In the genomic region with DNA sequence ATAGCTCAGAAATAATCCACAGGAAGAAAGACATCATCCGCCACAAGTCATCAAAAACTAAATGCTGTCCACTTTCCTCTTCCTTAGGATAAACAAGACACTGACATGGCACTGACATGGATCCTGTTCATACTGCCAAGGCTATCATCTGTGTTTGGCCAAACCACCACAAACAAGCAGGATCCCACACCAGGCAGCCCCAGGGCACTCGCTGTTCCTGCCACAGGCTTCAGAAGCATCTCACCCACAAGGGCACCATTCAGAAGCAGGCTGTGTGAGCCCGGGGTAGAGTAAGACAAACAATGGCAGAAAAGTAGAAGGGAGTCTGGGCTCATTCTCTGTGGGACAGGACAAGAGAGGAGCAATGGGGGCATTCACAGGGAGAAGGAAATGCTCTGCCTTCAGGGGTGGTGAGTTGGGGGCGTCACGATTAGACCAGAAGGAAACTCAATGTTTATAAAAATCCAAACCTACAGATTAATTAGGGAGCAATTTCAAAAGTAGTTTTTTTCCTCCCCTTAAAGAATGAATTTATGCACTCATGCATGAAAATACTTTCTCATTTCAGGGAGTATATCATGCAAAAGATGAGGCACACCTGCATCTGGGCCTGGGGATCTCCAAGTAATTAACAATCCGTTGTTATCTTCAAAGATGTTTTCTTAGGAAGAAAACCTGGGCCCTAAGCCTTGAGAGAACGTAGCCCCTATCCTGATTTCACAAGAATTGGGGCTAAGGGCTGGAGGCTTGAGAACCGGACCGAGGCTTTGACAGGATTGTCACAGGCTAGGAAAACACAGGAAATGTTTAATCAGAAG, we compare ENCODE assay signal across 13 cellular contexts. TPM values are rescaled to one million over a fixed set of nuclear protein-coding genes. Genes with fewer than 3 reads are reported as not detected.
A peak's percentile ranks its signal among the peaks of the same experiment; 100 is the strongest.
DNase-seq lines count a peak whose midpoint lies in the region; ATAC-seq, FAIRE-seq and TF ChIP-seq lines count a peak whose summit lies in the region.
"Had no signal": no experiment of that assay in that cellular context is flagged by ENCODE, and none has a peak within 500 bp of the region (broad histone marks: within the 10 kb centered on the region; RNA-seq: fewer than 3 reads in every experiment).

No MANE protein-coding gene starts in this region.

- H4K20me1 ChIP-seq in astrocyte (ENCODE audit: insufficient read depth, low read length): no peaks in the 10 kb centered on the region

- no peaks in the 10 kb centered on the region for H3K36me3 ChIP-seq in astrocyte (ENCODE audit: insufficient read depth, low read length)

- H3K27me3 Mint-ChIP-seq in astrocyte (ENCODE audit: low read depth, unreplicated experiment): no peaks in the 10 kb centered on the region
- peaks cover 3% of the 10 kb centered on the region for H3K27me3 Mint-ChIP-seq in activated naive CD4-positive, alpha-beta T cell treated with anti-CD3 and anti-CD28 coated beads, Interleukin-2, amount 10 ng/mL, durations not matched to agents 7 days and 5 days

- H3K27me3 ChIP-seq in astrocyte (ENCODE audit: insufficient read depth, low read length): no peaks in the 10 kb centered on the region
- H3K27me3 ChIP-seq: foreskin keratinocyte had no signal

- H3K9me3 Mint-ChIP-seq in astrocyte (ENCODE audit: unreplicated experiment): no peaks in the 10 kb centered on the region
- H3K9me3 Mint-ChIP-seq in activated naive CD4-positive, alpha-beta T cell treated with anti-CD3 and anti-CD28 coated beads, Interleukin-2, amount 10 ng/mL, durations not matched to agents 7 days and 5 days: peaks cover 3% of the 10 kb centered on the region
- H3K9me3 Mint-ChIP-seq: activated T-cell treated with anti-CD3 and anti-CD28 coated beads, Interleukin-2, amount 50 U/mL, for 72 hours; IgD-negative memory B cell had no signal

- H3K4me3 ChIP-seq in astrocyte (ENCODE audit: insufficient read depth, low read depth, low read length): no peak overlapping the region

- no peak for TF ChIP-seq CTCF in astrocyte (IDR thresholded peaks at IDR 0.05; ENCODE audit: insufficient read depth, low read depth, low read length)

- CTCF ChIA-PET in activated naive CD4-positive, alpha-beta T cell treated with anti-CD3 and anti-CD28 coated beads, Interleukin-2, amount 10 ng/mL, durations not matched to agents 7 days and 5 days (lab: Charles Lee): no interaction called here

- ATAC-seq in HG03469 (IDR thresholded peaks at IDR 0.05; ENCODE audit: unreplicated experiment): no peak
- ATAC-seq: activated T-cell treated with anti-CD3 and anti-CD28 coated beads, Interleukin-2, amount 50 U/mL, for 72 hours; foreskin keratinocyte had no signal

- H2AFZ ChIP-seq in astrocyte (ENCODE audit: low read depth, low read length): no peak overlapping the region

- no peak overlapping the region for H3K9ac ChIP-seq in astrocyte (ENCODE audit: low read length)

- H3K36me3 Mint-ChIP-seq in astrocyte (ENCODE audit: low read depth, unreplicated experiment): peaks cover 2% of the 10 kb centered on the region
- peaks cover 14% of the 10 kb centered on the region for H3K36me3 Mint-ChIP-seq in activated naive CD4-positive, alpha-beta T cell treated with anti-CD3 and anti-CD28 coated beads, Interleukin-2, amount 10 ng/mL, durations not matched to agents 7 days and 5 days
- H3K36me3 Mint-ChIP-seq: IgD-negative memory B cell had no signal

- H3K79me2 ChIP-seq in astrocyte (ENCODE audit: insufficient read depth, low read length): no peaks in the 10 kb centered on the region

- H3K4me1 ChIP-seq in astrocyte (ENCODE audit: insufficient read depth, low read length): no peaks in the 10 kb centered on the region

- H3K4me3 Mint-ChIP-seq in astrocyte (ENCODE audit: unreplicated experiment): no peak overlapping the region
- no peak overlapping the region for H3K4me3 Mint-ChIP-seq in activated naive CD4-positive, alpha-beta T cell treated with anti-CD3 and anti-CD28 coated beads, Interleukin-2, amount 10 ng/mL, durations not matched to agents 7 days and 5 days
- H3K4me3 Mint-ChIP-seq: activated T-cell treated with anti-CD3 and anti-CD28 coated beads, Interleukin-2, amount 50 U/mL, for 72 hours had no signal

- H3K4me2 ChIP-seq in astrocyte (ENCODE audit: low read length): peak overlapping the region; percentile 17

- H3K27ac Mint-ChIP-seq in astrocyte (ENCODE audit: unreplicated experiment): no peak overlapping the region
- H3K27ac Mint-ChIP-seq in activated naive CD4-positive, alpha-beta T cell treated with anti-CD3 and anti-CD28 coated beads, Interleukin-2, amount 10 ng/mL, durations not matched to agents 7 days and 5 days: no peak overlapping the region
- H3K27ac Mint-ChIP-seq: activated T-cell treated with anti-CD3 and anti-CD28 coated beads, Interleukin-2, amount 50 U/mL, for 72 hours had no signal

- no peaks in the 10 kb centered on the region for H3K9me3 ChIP-seq in astrocyte (ENCODE audit: insufficient read depth, low read depth, low read length)

- peaks cover 3% of the 10 kb centered on the region for H3K4me1 Mint-ChIP-seq in astrocyte (ENCODE audit: low read depth, unreplicated experiment)
- H3K4me1 Mint-ChIP-seq in activated naive CD4-positive, alpha-beta T cell treated with anti-CD3 and anti-CD28 coated beads, Interleukin-2, amount 10 ng/mL, durations not matched to agents 7 days and 5 days: peaks cover 70% of the 10 kb centered on the region

- peak; percentile 24 for DNase-seq in NCI-H748 (lab: John Stamatoyannopoulos, UW; ENCODE audit: unreplicated experiment)
- DNase-seq in NCI-H748 treated with DMSO at 0.1 percent for 48 hours (lab: John Stamatoyannopoulos, UW): no peak
- DNase-seq in astrocyte (ENCODE audit: low read depth): no peak
- DNase-seq in midbrain (lab: John Stamatoyannopoulos, UW): peak; percentile 41
- DNase-seq in islet precursor cell: no peak
- no peak for DNase-seq in activated naive CD4-positive, alpha-beta T cell treated with anti-CD3 and anti-CD28 coated beads, Interleukin-2, amount 10 ng/mL, durations not matched to agents 7 days and 5 days
- DNase-seq: activated CD4-positive, alpha-beta T cell treated with anti-CD3 and anti-CD28 coated beads for 1 hour; activated T-cell treated with anti-CD3 and anti-CD28 coated beads, Interleukin-2, amount 50 U/mL, for 72 hours; DMS 273 treated with DMSO at 0.1 percent for 48 hours; foreskin keratinocyte had no signal

- no peak for FAIRE-seq in astrocyte (lab: Jason Lieb, UNC)

- H3K27ac ChIP-seq in astrocyte (ENCODE audit: low read depth, low read length): no peak overlapping the region
- peak overlapping the region; percentile 90 for H3K27ac ChIP-seq in temporal lobe (ENCODE audit: low read depth, low read length)
- H3K27ac ChIP-seq: foreskin keratinocyte had no signal

RNA-seq across cellular contexts. Expression of a gene that starts 43.3 kb away (rescaled TPM):
- total RNA-seq in astrocyte: 317 and 328 TPM in 2 replicates
- total RNA-seq in temporal lobe: 98.8 TPM

Comparison
In these comparisons a context has a peak if more than half of its experiments do, and no peak if none do; other contexts are left out.
1. DNase-seq: peak in NCI-H748 (single experiment) and midbrain (single experiment); none in NCI-H748 treated with DMSO at 0.1 percent for 48 hours (single experiment), astrocyte (single experiment), islet precursor cell (single experiment) and activated naive CD4-positive, alpha-beta T cell treated with anti-CD3 and anti-CD28 coated beads, Interleukin-2, amount 10 ng/mL, durations not matched to agents 7 days and 5 days (single experiment).